ENCODE assay signal across 1 cellular context in the genomic region with DNA sequence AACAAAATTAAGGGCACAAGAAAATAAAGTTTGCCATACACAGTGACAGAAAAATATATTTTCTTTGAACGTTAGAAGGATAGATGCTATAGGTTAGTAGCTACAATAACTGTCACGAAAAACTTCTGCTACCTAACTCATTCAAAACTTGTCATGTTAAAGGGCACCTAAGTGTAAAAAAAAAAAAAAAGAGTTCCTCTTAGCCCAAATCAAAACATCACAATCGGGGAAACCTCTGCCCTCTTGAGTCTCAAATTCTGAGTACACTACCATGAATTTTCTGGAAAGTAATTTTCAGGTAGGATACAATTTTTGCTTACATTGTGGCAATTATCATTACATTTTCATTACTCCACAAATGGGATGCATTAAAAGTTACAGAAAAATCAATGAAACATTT.
TF ChIP-seq lines count a peak whose summit lies in the region.

No MANE protein-coding gene starts in this region.

TF ChIP-seq in HepG2, 621 proteins besides CTCF, POLR2A, EP300 and RAD21:
- TF ChIP-seq, protein P1, sequence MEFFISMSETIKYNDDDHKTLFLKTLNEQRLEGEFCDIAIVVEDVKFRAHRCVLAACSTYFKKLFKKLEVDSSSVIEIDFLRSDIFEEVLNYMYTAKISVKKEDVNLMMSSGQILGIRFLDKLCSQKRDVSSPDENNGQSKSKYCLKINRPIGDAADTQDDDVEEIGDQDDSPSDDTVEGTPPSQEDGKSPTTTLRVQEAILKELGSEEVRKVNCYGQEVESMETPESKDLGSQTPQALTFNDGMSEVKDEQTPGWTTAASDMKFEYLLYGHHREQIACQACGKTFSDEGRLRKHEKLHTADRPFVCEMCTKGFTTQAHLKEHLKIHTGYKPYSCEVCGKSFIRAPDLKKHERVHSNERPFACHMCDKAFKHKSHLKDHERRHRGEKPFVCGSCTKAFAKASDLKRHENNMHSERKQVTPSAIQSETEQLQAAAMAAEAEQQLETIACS (CRISPR knock-in tag; IDR thresholded peaks at IDR 0.05): no peak
- TF ChIP-seq MEIS2 (CRISPR knock-in tag; IDR thresholded peaks at IDR 0.05): no peak
- TF ChIP-seq AGO2 (optimal IDR thresholded peaks at IDR 0.05; ENCODE audit: low read depth, low read length): peak; percentile 25
- no peak for TF ChIP-seq ZNF121 (CRISPR knock-in tag; IDR thresholded peaks at IDR 0.05)
- peak; percentile 35; the same call in 1 of the 2 replicates for TF ChIP-seq RBFOX2 (IDR thresholded peaks at IDR 0.05; ENCODE audit: low read depth, low read length)
